Comparison of ENCODE assay signal across 21 cellular contexts in genomic region chr13:45104294-45104693, GRCh38.
"Had no signal": no experiment of that assay in that cellular context is flagged by ENCODE, and none has a peak within 500 bp of the region (broad histone marks: within the 10 kb centered on the region; RNA-seq: fewer than 3 reads in every experiment).

No MANE protein-coding gene starts in this region.

- H3K36me3 ChIP-seq: MG63 had no signal

- H3K4me2 ChIP-seq: SK-N-SH had no signal

- H3K4me3 ChIP-seq: MG63 had no signal

- H3K27ac ChIP-seq: HL-60, RWPE1 had no signal

- H3K27me3 ChIP-seq: MG63 had no signal

- H3K9me3 ChIP-seq: MG63, SK-N-SH had no signal

- DNase-seq: KBM-7, MG63, NCI-H1092, NCI-H1105 treated with DMSO at 0.1 percent for 48 hours, NCI-H1417 treated with DMSO at 0.1 percent for 48 hours, NCI-H146, NCI-H1694 treated with DMSO at 0.1 percent for 48 hours, NCI-H1930, NCI-H2081, NCI-H2171, NCI-H226, NCI-H446, NCI-H510A, NCI-H524 treated with DMSO at 0.1 percent for 48 hours, NCI-H69, NCI-H774, SHP77, SK-N-SH had no signal

- ATAC-seq: Panc1 had no signal
